Comparison of ENCODE assay signal across 18 cellular contexts in the genomic region with DNA sequence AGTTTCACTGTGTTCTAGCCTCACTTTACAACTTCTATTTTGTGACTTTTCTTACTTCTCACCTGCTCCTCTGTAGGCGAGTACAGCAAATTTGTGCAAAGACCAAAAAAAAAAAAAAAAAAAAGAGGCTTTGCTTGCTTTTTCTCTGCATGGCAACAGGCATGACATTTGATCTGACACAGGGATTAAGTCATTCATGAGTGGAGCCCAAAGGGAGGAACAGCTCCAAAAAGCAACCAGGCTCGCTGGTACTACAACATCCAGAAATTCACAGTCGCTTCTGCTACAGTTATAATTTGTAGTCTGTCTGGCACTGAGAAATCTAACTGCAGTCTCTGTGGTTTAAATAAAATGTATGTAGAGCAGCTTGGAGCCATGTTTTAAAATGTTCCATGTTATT. TPM values are rescaled to one million over a fixed set of nuclear protein-coding genes. Genes with fewer than 3 reads are reported as not detected.
DNase-seq lines count a peak whose midpoint lies in the region; ATAC-seq and TF ChIP-seq lines count a peak whose summit lies in the region.
"Had no signal": no experiment of that assay in that cellular context is flagged by ENCODE, and none has a peak within 500 bp of the region (broad histone marks: within the 10 kb centered on the region; RNA-seq: fewer than 3 reads in every experiment).

No MANE protein-coding gene starts in this region.

- TF ChIP-seq CTCF in smooth muscle cell (IDR thresholded peaks at IDR 0.05; ENCODE audit: borderline replicate concordance, insufficient read depth, poor library complexity, severe bottlenecking): no peak
- no peak for TF ChIP-seq CTCF in upper lobe of left lung (IDR thresholded peaks at IDR 0.05)

- no peak overlapping the region for H3K4ac ChIP-seq in mesenchymal stem cell (ENCODE audit: low read depth in 1 of 2, low read length in 2 of 2)

- H3K27me3 ChIP-seq in GM23248 (replicated peaks; ENCODE audit: insufficient read depth) (no peaks in the 10 kb centered on the region), adipocyte (replicated peaks; ENCODE audit: control insufficient read depth, insufficient read depth, low read length) (no peaks in the 10 kb centered on the region), mesenchymal stem cell (ENCODE audit: control insufficient read depth in 1 of 2, insufficient read depth in 1 of 2, low read length in 2 of 2) (no peaks in the 10 kb centered on the region), smooth muscle cell (ENCODE audit: low read depth) (no peaks in the 10 kb centered on the region), upper lobe of left lung (no peaks in the 10 kb centered on the region)
- H3K27me3 ChIP-seq: BE2C, vagina had no signal

- H3K9ac ChIP-seq in GM23248 (peak overlapping the region; percentile 66), adipocyte (ENCODE audit: low read length) (peak overlapping the region; percentile 43), mesenchymal stem cell (ENCODE audit: low read length) (peak overlapping the region; percentile 73), smooth muscle cell (ENCODE audit: low read depth) (no peak overlapping the region)

- no peaks in the 10 kb centered on the region for H3K79me1 ChIP-seq in mesenchymal stem cell (replicated peaks; ENCODE audit: low read length, poor library complexity, severe bottlenecking)

- no peak overlapping the region for H3K14ac ChIP-seq in mesenchymal stem cell (ENCODE audit: low read length in 2 of 2)

- in situ Hi-C loops in GM23248 (cut with MboI): no loop called here

- H2AFZ ChIP-seq in GM23248 (peak overlapping the region; percentile 49), mesenchymal stem cell (ENCODE audit: low read depth, low read length) (no peak overlapping the region), smooth muscle cell (ENCODE audit: low read depth) (no peak overlapping the region)

- H2BK15ac ChIP-seq in mesenchymal stem cell (ENCODE audit: low read depth, poor library complexity, severe bottlenecking): no peak overlapping the region

- H3K4me2 ChIP-seq in GM23248 (ENCODE audit: unreplicated experiment): peak overlapping the region; percentile 94
- no peak overlapping the region for H3K4me2 ChIP-seq in mesenchymal stem cell (ENCODE audit: low read length, poor library complexity, severe bottlenecking)
- no peak overlapping the region for H3K4me2 ChIP-seq in smooth muscle cell

- H4K8ac ChIP-seq in mesenchymal stem cell (ENCODE audit: low read length): no peak overlapping the region

- H3K4me1 ChIP-seq in GM23248 (ENCODE audit: insufficient read depth) (peaks cover 42% of the 10 kb centered on the region), adipocyte (ENCODE audit: control insufficient read depth, insufficient read depth, low read length) (peaks cover 17% of the 10 kb centered on the region), mesenchymal stem cell (ENCODE audit: control insufficient read depth, insufficient read depth, low read depth, low read length) (no peaks in the 10 kb centered on the region), smooth muscle cell (ENCODE audit: low read depth) (no peaks in the 10 kb centered on the region), upper lobe of left lung (no peaks in the 10 kb centered on the region)
- H3K4me1 ChIP-seq: BE2C, vagina had no signal

- H3K79me2 ChIP-seq in GM23248 (ENCODE audit: insufficient read depth) (peaks cover 3% of the 10 kb centered on the region; the same call in 1 of the 2 replicates), smooth muscle cell (ENCODE audit: low read depth) (no peaks in the 10 kb centered on the region)

- H3K9me3 ChIP-seq in GM23248 (ENCODE audit: low read depth): no peaks in the 10 kb centered on the region
- H3K9me3 ChIP-seq in adipocyte (ENCODE audit: control insufficient read depth, low read length): no peaks in the 10 kb centered on the region
- no peaks in the 10 kb centered on the region for H3K9me3 ChIP-seq in mesenchymal stem cell (ENCODE audit: control insufficient read depth, low read length)
- no peaks in the 10 kb centered on the region for H3K9me3 ChIP-seq in smooth muscle cell (replicated peaks; ENCODE audit: low read depth)
- no peaks in the 10 kb centered on the region for H3K9me3 ChIP-seq in upper lobe of left lung
- H3K9me3 ChIP-seq: BE2C, vagina had no signal

- ATAC-seq in upper lobe of left lung (ENCODE audit: low FRiP score in 2 of 2): no peak

- whole genome bisulfite sequencing in GM23248 (ENCODE audit: low coverage in 1 of 2, low lambda C conversion rate in 2 of 2, missing lambda C conversion rate in 2 of 2), 2 experiments: 20% methylated on average over 3 of the region's 3 CpGs
- WGBS in mesenchymal stem cell: 98% methylated on average over 3 of the region's 3 CpGs
- 82% methylated on average over 3 of the region's 3 CpGs for WGBS in smooth muscle cell (ENCODE audit: low lambda C conversion rate)
- 60% methylated on average over 3 of the region's 3 CpGs for WGBS in upper lobe of left lung, 2 donors

- H3F3A ChIP-seq in GM23248 (ENCODE audit: insufficient read depth) (peaks cover 22% of the 10 kb centered on the region), smooth muscle cell (ENCODE audit: low read depth) (no peaks in the 10 kb centered on the region)

- no peaks in the 10 kb centered on the region for H3K9me2 ChIP-seq in GM23248 (ENCODE audit: insufficient read depth)

- H4K91ac ChIP-seq in mesenchymal stem cell (ENCODE audit: low read length): no peak overlapping the region

- H3K36me3 ChIP-seq in GM23248 (ENCODE audit: low read depth) (peaks cover 13% of the 10 kb centered on the region; the same call in 1 of the 2 replicates), adipocyte (ENCODE audit: control insufficient read depth, insufficient read depth, low read length, severe bottlenecking) (no peaks in the 10 kb centered on the region), mesenchymal stem cell (ENCODE audit: control insufficient read depth in 1 of 2, insufficient read depth in 2 of 2, low read depth in 1 of 2, low read length in 2 of 2) (no peaks in the 10 kb centered on the region), smooth muscle cell (ENCODE audit: low read depth) (no peaks in the 10 kb centered on the region), upper lobe of left lung (no peaks in the 10 kb centered on the region)
- H3K36me3 ChIP-seq: BE2C, vagina had no signal

- TF ChIP-seq POLR2A in upper lobe of left lung (IDR thresholded peaks at IDR 0.05): no peak

- no peak overlapping the region for H2BK5ac ChIP-seq in mesenchymal stem cell (ENCODE audit: low read depth, low read length, poor library complexity, severe bottlenecking)

- H3K27ac ChIP-seq in GM23248 (peak overlapping the region; percentile 67), mesenchymal stem cell (ENCODE audit: low read length, poor library complexity, severe bottlenecking) (no peak overlapping the region), smooth muscle cell (ENCODE audit: low read depth) (no peak overlapping the region), upper lobe of left lung (no peak overlapping the region)
- H3K27ac ChIP-seq: vagina had no signal

- peak overlapping the region; percentile 70 for H3K4me3 ChIP-seq in GM23248
- peak overlapping the region; percentile 70 for H3K4me3 ChIP-seq in adipocyte (ENCODE audit: low read length)
- H3K4me3 ChIP-seq in mesenchymal stem cell (ENCODE audit: insufficient read depth in 1 of 2, low read depth in 1 of 2, low read length in 2 of 2): peak overlapping the region in 1 of 2 experiments; percentile 49
- H3K4me3 ChIP-seq in smooth muscle cell: no peak overlapping the region
- H3K4me3 ChIP-seq in upper lobe of left lung: no peak overlapping the region
- H3K4me3 ChIP-seq: lung, vagina had no signal

- no peak overlapping the region for H3K18ac ChIP-seq in mesenchymal stem cell (ENCODE audit: low read depth in 1 of 2, low read length in 2 of 2)

- no peak overlapping the region for H2BK12ac ChIP-seq in mesenchymal stem cell (ENCODE audit: low read length in 2 of 2)

- no peak overlapping the region for H2AK5ac ChIP-seq in mesenchymal stem cell (ENCODE audit: low read length, severe bottlenecking)

- H2BK120ac ChIP-seq in mesenchymal stem cell (ENCODE audit: low read depth, low read length): no peak overlapping the region

- no peak for TF ChIP-seq EP300 in upper lobe of left lung (IDR thresholded peaks at IDR 0.05)

- H3K23ac ChIP-seq in mesenchymal stem cell (ENCODE audit: low read length in 2 of 2): no peak overlapping the region

- H4K20me1 ChIP-seq in GM23248 (ENCODE audit: insufficient read depth): no peaks in the 10 kb centered on the region
- no peaks in the 10 kb centered on the region for H4K20me1 ChIP-seq in smooth muscle cell (ENCODE audit: low read depth)

- peak; percentile 58 for DNase-seq in AG08395 (ENCODE audit: low spot score)
- peak; percentile 87 for DNase-seq in GM23248
- DNase-seq in adipocyte (ENCODE audit: low read depth): peak; percentile 77
- no peak for DNase-seq in mesenchymal stem cell
- no peak for DNase-seq in NCI-H1105 (lab: John Stamatoyannopoulos, UW)
- DNase-seq in smooth muscle cell (lab: John Stamatoyannopoulos, UW; ENCODE audit: unreplicated experiment): no peak
- no peak for DNase-seq in upper lobe of left lung
- no peak for DNase-seq in SW 1271 (lab: John Stamatoyannopoulos, UW)
- DNase-seq: activated CD4-positive, alpha-beta T cell treated with anti-CD3 and anti-CD28 coated beads, Interleukin-2, amount 50 U/mL, for 4 hours; BE2C; GDM1; H9; NCI-H446; occipital lobe; stimulated activated CD8-positive, alpha-beta memory T cell treated with anti-CD3 and anti-CD28 coated beads, Interleukin-4, amount 100 ng/mL, for 48 hours had no signal

RNA-seq across cellular contexts. Expression of gene MKX, which starts 31.7 kb away (rescaled TPM):
- 41.4 and 44.1 TPM in 2 replicates for total RNA-seq in GM23248 (2014; rRNA removed; shearing (Covaris generic))
- 35.9 and 36.2 TPM in 2 replicates for polyA plus RNA-seq in GM23248 (2016; fragmentation: Nextera tagmentation; extraction: Ambion mirVana)
- 0.04 TPM for polyA plus RNA-seq in mesenchymal stem cell (2013, experiment 1 of 2)
- polyA plus RNA-seq in mesenchymal stem cell (2013, experiment 2 of 2): 0.01 TPM
- 0.04 and 0.09 TPM in 2 replicates for total RNA-seq in smooth muscle cell
- polyA plus RNA-seq in smooth muscle cell: not detected in 2 replicates
- 1 to 10 TPM in 3 of 6 donors, under 1 TPM in 2, not detected in 1; 0.30 to 4.1 (median 1.2) TPM for total RNA-seq in upper lobe of left lung
- total RNA-seq: activated T-helper 2 cell treated with anti-CD3 and anti-CD28 coated beads, Interferon-gamma antibody, Interleukin-2, Interleukin-4, amounts not matched to agents 10 μg/mL and 5 μg/mL and 100 μg/mL, durations not matched to agents 14 hours and 24 hours and 36 hours had no signal

Comparison
In these comparisons a context has a peak if more than half of its experiments do, and no peak if none do; other contexts are left out.
1. DNase-seq: peak in AG08395 (single experiment), GM23248 (single experiment) and adipocyte (single experiment); none in mesenchymal stem cell (single experiment), NCI-H1105 (single experiment), smooth muscle cell (single experiment), upper lobe of left lung (0 of 2) and SW 1271 (0 of 2).
2. H3K4me3 ChIP-seq: peak in GM23248 (single experiment) and adipocyte (single experiment); none in smooth muscle cell (single experiment) and upper lobe of left lung (0 of 4).